7 cellular contexts compared by ENCODE assay signal in the genomic region with DNA sequence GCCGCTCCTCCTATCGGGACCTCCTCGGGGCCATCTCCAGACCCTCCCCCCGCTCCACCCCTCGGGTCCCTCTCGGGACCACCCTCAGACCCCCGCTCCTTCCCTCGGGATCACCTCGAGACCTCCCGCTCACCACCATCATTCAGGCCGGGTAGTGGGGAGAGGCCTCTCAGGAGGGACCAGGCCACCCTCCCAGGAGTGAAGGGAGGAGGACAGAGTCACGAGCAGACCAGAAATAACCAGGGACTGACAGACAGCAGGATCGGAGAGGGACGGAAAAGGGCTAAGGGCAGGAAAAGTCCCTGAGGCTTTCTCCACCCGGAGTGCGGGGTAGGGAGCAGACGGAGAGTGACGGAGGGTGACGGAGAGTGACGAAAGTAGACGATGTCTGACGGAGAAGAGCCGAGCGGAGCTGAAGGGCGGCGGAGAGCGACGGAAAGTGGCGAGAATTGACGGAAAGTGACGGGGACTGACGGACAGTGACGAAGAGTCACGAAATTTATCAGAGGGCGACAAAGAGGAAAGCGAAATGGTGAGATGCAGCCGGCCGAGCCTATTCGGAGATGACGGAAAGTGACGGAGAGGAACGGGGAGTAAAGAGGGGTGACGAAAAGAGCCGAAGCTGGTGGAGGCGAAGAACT. TPM values are rescaled to one million over a fixed set of nuclear protein-coding genes. Genes with fewer than 3 reads are reported as not detected.
DNase-seq lines count a peak whose midpoint lies in the region; ATAC-seq, FAIRE-seq and TF ChIP-seq lines count a peak whose summit lies in the region.
"Not testable (repeated sequence)": the region's sequence is repeated elsewhere in the genome, so short reads cannot be mapped to it uniquely, and the experiment has no call there.

No MANE protein-coding gene starts in this region.

- intact Hi-C loops in mucosa of descending colon (cut with DNase I, micrococcal nuclease): not testable (repeated sequence)

- not testable (repeated sequence) for H3K36me3 ChIP-seq in mucosa of descending colon (ENCODE audit: low read depth)

- H3K4me3 ChIP-seq in mucosa of descending colon: not testable (repeated sequence)

- H3K4me1 ChIP-seq in mucosa of descending colon (ENCODE audit: low read depth): not testable (repeated sequence)

- H3K9me3 ChIP-seq in mucosa of descending colon: not testable (repeated sequence)

- peak; percentile 52 for FAIRE-seq in TTC549 (lab: Jason Lieb, UNC)
- peak; percentile 99 for FAIRE-seq in endometrium (lab: Jason Lieb, UNC)

- TF ChIP-seq CTCF in mucosa of descending colon (IDR thresholded peaks at IDR 0.05): not testable (repeated sequence)

- DNase-seq in mucosa of descending colon: not testable (repeated sequence)

- peak; percentile 76 for ATAC-seq in GM18520 (IDR thresholded peaks at IDR 0.05; ENCODE audit: unreplicated experiment)
- peak; percentile 93 for ATAC-seq in GM21367 (IDR thresholded peaks at IDR 0.05; ENCODE audit: unreplicated experiment)
- ATAC-seq in HG02798 (IDR thresholded peaks at IDR 0.05; ENCODE audit: poor library complexity, unreplicated experiment): peak; percentile 85
- peak; percentile 92 for ATAC-seq in HG03280 (IDR thresholded peaks at IDR 0.05; ENCODE audit: unreplicated experiment)
- ATAC-seq in mucosa of descending colon: peak; percentile 99

RNA-seq across cellular contexts. Expression of a gene that starts 49.4 kb away (rescaled TPM):
- total RNA-seq in mucosa of descending colon: 10 to 100 TPM; 12.6 to 20.7 (median 13.8) TPM
